Comparison of ENCODE assay signal across 19 cellular contexts in genomic region chr1:31069392-31069791, GRCh38. TPM values are rescaled to one million over a fixed set of nuclear protein-coding genes. Genes with fewer than 3 reads are reported as not detected.
DNase-seq lines count a peak whose midpoint lies in the region; ATAC-seq and TF ChIP-seq lines count a peak whose summit lies in the region.
"Had no signal": no experiment of that assay in that cellular context is flagged by ENCODE, and none has a peak within 500 bp of the region (broad histone marks: within the 10 kb centered on the region; RNA-seq: fewer than 3 reads in every experiment).

No MANE protein-coding gene starts in this region.

- POLR2A ChIA-PET in HCT116 (lab: Charles Lee): no interaction called here
- POLR2A ChIA-PET in RWPE1 (lab: Yijun Ruan, JAX; ENCODE audit: low non-redundant PET): no interaction called here

- no peak overlapping the region for H3K4ac ChIP-seq in trophoblast cell (ENCODE audit: low read depth, low read length)

- DNase-seq in HCT116 (ENCODE audit: low read depth, low spot score): no peak
- DNase-seq in RWPE1 (ENCODE audit: low spot score): no peak
- DNase-seq in trophoblast cell: peak; percentile 84
- no peak for DNase-seq in Kasumi-1 (lab: John Stamatoyannopoulos, UW)
- no peak for DNase-seq in WERI-Rb-1
- no peak for DNase-seq in stimulated activated CD4-positive, alpha-beta T cell treated with anti-CD3 and anti-CD28 coated beads, Interleukin-15, amount 100 ng/mL, for 24 hours
- DNase-seq: ACHN; AML-193; Caco-2; CD4-positive, alpha-beta T cell; DMS153; DMS79; GDM1; HCEC 1CT; HFFc6; IMR-90 had no signal

- WGBS in trophoblast cell (ENCODE audit: extremely low coverage, insufficient coverage, insufficient read length): no CpG with 5 or more reads among the region's 9 CpGs

- no peak overlapping the region for H4K8ac ChIP-seq in trophoblast cell (ENCODE audit: low read depth, low read length)

- H2BK5ac ChIP-seq in trophoblast cell (ENCODE audit: low read depth, low read length, poor library complexity): no peak overlapping the region

- H3K9me2 ChIP-seq in HCT116 (ENCODE audit: insufficient read depth): no peaks in the 10 kb centered on the region

- no peak overlapping the region for H3K14ac ChIP-seq in trophoblast cell (ENCODE audit: low read length)

- H3K79me2 ChIP-seq in HCT116 (ENCODE audit: insufficient read depth, low read length): peaks cover 12% of the 10 kb centered on the region
- peaks cover 7% of the 10 kb centered on the region for H3K79me2 ChIP-seq in trophoblast cell (ENCODE audit: control insufficient read depth, insufficient read depth, low read length, poor library complexity)

- H2BK120ac ChIP-seq in trophoblast cell (ENCODE audit: insufficient read depth, low read length, poor library complexity): no peak overlapping the region

- intact Hi-C loops in HCT116 (cut with micrococcal nuclease): loop anchor here (10.0 kb wide), 1 partner anchor 85 kb away; no protein-coding TSS in a partner anchor

- no peak for TF ChIP-seq RAD21 in HCT116 (IDR thresholded peaks at IDR 0.05; ENCODE audit: low read depth)

- no peak for TF ChIP-seq POLR2A in HCT116 (IDR thresholded peaks at IDR 0.05; ENCODE audit: borderline replicate concordance, extremely low read depth, insufficient read depth, insufficient read length)

- H3K4me3 ChIP-seq in HCT116 (replicated peaks in 1 of 2; ENCODE audit: low read depth in 1 of 2, low read length in 2 of 2) (no peak overlapping the region), trophoblast cell (ENCODE audit: low read depth, low read length) (no peak overlapping the region), WERI-Rb-1 (ENCODE audit: low read depth, low read length) (no peak overlapping the region)
- H3K4me3 ChIP-seq: GM23338 had no signal

- BruUV-seq in HCT116 (replicated peaks; lab: Mats Ljungman, UMichigan): no TSS peak

- peaks cover 2 to 20% of the 10 kb centered on the region in 2 experiments; a peak in 3 of 4 replicates for H3K4me1 ChIP-seq in HCT116 (ENCODE audit: control insufficient read depth in 1 of 2, insufficient read depth in 2 of 2, low read length in 2 of 2)
- H3K4me1 ChIP-seq in trophoblast cell (ENCODE audit: control insufficient read depth in 1 of 2, insufficient read depth in 2 of 2, low read length in 2 of 2): peaks cover 0 to 4% of the 10 kb centered on the region in 2 experiments

- no peak overlapping the region for H3K23ac ChIP-seq in trophoblast cell (ENCODE audit: low read length)

- H3K9ac ChIP-seq in HCT116 (ENCODE audit: low read length): no peak overlapping the region
- H3K9ac ChIP-seq in trophoblast cell (ENCODE audit: low read length): no peak overlapping the region

- RAD21 ChIA-PET in HCT116 (lab: Charles Lee; ENCODE audit: low non-redundant PET in 1 of 2, low total read pairs in 2 of 2, uncharacterized antibody in 2 of 2, unreplicated experiment in 2 of 2): no interaction called here

- no peak overlapping the region for H3K18ac ChIP-seq in trophoblast cell (ENCODE audit: low read length)

- H3K27ac ChIP-seq in HCT116 (ENCODE audit: low read depth, low read length) (no peak overlapping the region), RWPE1 (peak overlapping the region; percentile 32; the same call in 1 of the 2 replicates), trophoblast cell (ENCODE audit: low read depth, low read length) (no peak overlapping the region), WERI-Rb-1 (no peak overlapping the region)
- H3K27ac ChIP-seq: C4-2B, HL-60 had no signal

- H3K4me2 ChIP-seq in HCT116 (ENCODE audit: low read length) (peak overlapping the region; percentile 41), trophoblast cell (ENCODE audit: low read length) (no peak overlapping the region)
- H3K4me2 ChIP-seq: GM23338 had no signal

- peaks cover 1% of the 10 kb centered on the region; the same call in 1 of the 2 replicates for H4K20me1 ChIP-seq in HCT116 (ENCODE audit: insufficient read depth)

- CTCF ChIA-PET in HCT116 (lab: Charles Lee) (no interaction called here), RWPE1 (lab: Yijun Ruan, JAX) (interaction anchor here (0.6 to 0.7 kb wide), 2 partner anchors 52 to 57 kb away, joined by 4 to 7 read pairs; no protein-coding TSS in a partner anchor)

- no peak overlapping the region for H2BK12ac ChIP-seq in trophoblast cell (ENCODE audit: low read length)

- H3K27me3 ChIP-seq in HCT116 (ENCODE audit: insufficient read depth, low read length) (no peaks in the 10 kb centered on the region), trophoblast cell (ENCODE audit: insufficient read depth, low read length) (no peaks in the 10 kb centered on the region), WERI-Rb-1 (ENCODE audit: insufficient read depth, low read depth, severe bottlenecking) (no peaks in the 10 kb centered on the region)

- TF ChIP-seq CTCF in HCT116 (IDR thresholded peaks at IDR 0.05 in 2 of 3, conservative IDR thresholded peaks at IDR 0.05 in 1 of 3; ENCODE audit: borderline replicate concordance in 1 of 3, insufficient read depth in 1 of 3, low read depth in 2 of 3, low read length in 2 of 3): no peak
- TF ChIP-seq CTCF in RWPE1 (conservative IDR thresholded peaks at IDR 0.05; ENCODE audit: low read depth): no peak
- TF ChIP-seq CTCF in WERI-Rb-1 (IDR thresholded peaks at IDR 0.05; ENCODE audit: low read depth, low read length): no peak

- H4K12ac ChIP-seq in trophoblast cell (ENCODE audit: low read depth, low read length): no peak overlapping the region

- H3K9me3 ChIP-seq in HCT116 (ENCODE audit: control insufficient read depth in 1 of 2, insufficient read depth in 1 of 2, low read depth in 1 of 2, low read length in 2 of 2): no peaks in the 10 kb centered on the region
- H3K9me3 ChIP-seq in trophoblast cell (ENCODE audit: insufficient read depth, low read depth, low read length): no peaks in the 10 kb centered on the region
- no peaks in the 10 kb centered on the region for H3K9me3 ChIP-seq in WERI-Rb-1 (ENCODE audit: severe bottlenecking)
- H3K9me3 ChIP-seq: Caco-2 had no signal

- no peak for ATAC-seq in HCT116
- ATAC-seq: GM23338 had no signal

- no peaks in the 10 kb centered on the region; a peak in 1 of 4 replicates for H3K36me3 ChIP-seq in HCT116 (ENCODE audit: control insufficient read depth in 1 of 2, insufficient read depth in 2 of 2, low read length in 2 of 2)
- H3K36me3 ChIP-seq in trophoblast cell (ENCODE audit: control insufficient read depth in 1 of 2, insufficient read depth in 2 of 2, low read length in 2 of 2): no peaks in the 10 kb centered on the region
- peaks cover 6% of the 10 kb centered on the region for H3K36me3 ChIP-seq in WERI-Rb-1

- no peak overlapping the region for H2AK5ac ChIP-seq in trophoblast cell (ENCODE audit: low read length)

- peaks cover 10% of the 10 kb centered on the region for H3K79me1 ChIP-seq in trophoblast cell (ENCODE audit: low read length)

- no peak overlapping the region for H4K91ac ChIP-seq in trophoblast cell (ENCODE audit: low read depth, low read length)

- peak overlapping the region; percentile 91 for H2AFZ ChIP-seq in HCT116 (ENCODE audit: low read depth, low read length, poor library complexity, severe bottlenecking)
- no peak overlapping the region for H2AFZ ChIP-seq in trophoblast cell (ENCODE audit: insufficient read depth, low read length, poor library complexity)

TF ChIP-seq in HCT116, 20 proteins besides CTCF, POLR2A, EP300 and RAD21:
- TF ChIP-seq, protein P1, sequence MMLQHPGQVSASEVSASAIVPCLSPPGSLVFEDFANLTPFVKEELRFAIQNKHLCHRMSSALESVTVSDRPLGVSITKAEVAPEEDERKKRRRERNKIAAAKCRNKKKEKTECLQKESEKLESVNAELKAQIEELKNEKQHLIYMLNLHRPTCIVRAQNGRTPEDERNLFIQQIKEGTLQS (IDR thresholded peaks at IDR 0.05): no peak
- no peak for TF ChIP-seq SIN3A (IDR thresholded peaks at IDR 0.05; ENCODE audit: low read depth)
- no peak for TF ChIP-seq FOSL1 (IDR thresholded peaks at IDR 0.05; ENCODE audit: low read depth)

RNA-seq across cellular contexts. Expression of gene PUM1, which starts 3.9 kb away (rescaled TPM):
- total RNA-seq in HCT116 (2021; ENCODE audit: unreplicated experiment): 113 TPM
- 48.8 and 65.3 TPM in 2 replicates for polyA plus RNA-seq in HCT116 (2012)
- 74.9 and 83.2 TPM in 2 replicates for polyA plus RNA-seq in trophoblast cell (2013)

Comparison
In these comparisons a context has a peak if more than half of its experiments do, and no peak if none do; other contexts are left out.
1. DNase-seq: peak in trophoblast cell (2 of 2); none in HCT116 (single experiment), RWPE1 (single experiment), Kasumi-1 (0 of 2), WERI-Rb-1 (single experiment) and stimulated activated CD4-positive, alpha-beta T cell treated with anti-CD3 and anti-CD28 coated beads, Interleukin-15, amount 100 ng/mL, for 24 hours (single experiment).